24 cellular contexts compared by ENCODE assay signal in the genomic region with DNA sequence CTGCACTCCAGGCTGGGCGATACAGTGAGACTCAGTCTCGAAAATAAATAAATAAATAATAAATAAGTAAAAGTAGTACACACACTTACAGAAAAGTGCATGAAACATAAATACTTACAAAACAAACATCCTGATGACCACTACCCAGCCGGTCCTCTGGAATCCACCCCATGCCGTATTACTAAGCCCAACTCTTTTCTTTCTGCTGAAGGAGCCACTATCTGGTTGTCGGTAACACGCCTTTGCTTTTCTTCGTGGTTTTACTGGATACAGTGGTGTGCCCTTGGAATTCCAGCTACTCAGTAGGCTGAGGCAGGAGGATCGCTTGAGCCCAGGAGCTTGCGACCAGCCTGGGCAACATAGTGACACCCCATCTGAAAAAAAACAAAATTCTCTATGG. TPM values are rescaled to one million over a fixed set of nuclear protein-coding genes. Genes with fewer than 3 reads are reported as not detected.
DNase-seq lines count a peak whose midpoint lies in the region; FAIRE-seq and TF ChIP-seq lines count a peak whose summit lies in the region.
"Had no signal": no experiment of that assay in that cellular context is flagged by ENCODE, and none has a peak within 500 bp of the region (broad histone marks: within the 10 kb centered on the region; RNA-seq: fewer than 3 reads in every experiment).

No MANE protein-coding gene starts in this region.

- H3K36me3 ChIP-seq in astrocyte (ENCODE audit: insufficient read depth, low read length) (no peaks in the 10 kb centered on the region), osteoblast (ENCODE audit: insufficient read depth, low read length) (no peaks in the 10 kb centered on the region)
- H3K36me3 ChIP-seq: BLaER1 treated with 17β-estradiol and CSF1 and Interleukin-3, amounts not matched to agents 10 nM and 100 nM had no signal

- H2AFZ ChIP-seq in astrocyte (ENCODE audit: low read depth, low read length) (no peak overlapping the region), osteoblast (ENCODE audit: low read length) (no peak overlapping the region)

- FAIRE-seq in RCC 7860 (lab: Jason Lieb, UNC) = no peak
- no peak for FAIRE-seq in astrocyte (lab: Jason Lieb, UNC)
- no peak for FAIRE-seq in H54 (lab: Jason Lieb, UNC)
- no peak for FAIRE-seq in HTR-8/SVneo (lab: Jason Lieb, UNC)
- FAIRE-seq: A549, D721Med, G401.6, GM12891 had no signal

- H3K9ac ChIP-seq in astrocyte (ENCODE audit: low read length) = no peak overlapping the region
- H3K9ac ChIP-seq: BLaER1 treated with 17β-estradiol and CSF1 and Interleukin-3, amounts not matched to agents 10 nM and 100 nM had no signal

- no peaks in the 10 kb centered on the region for H4K20me1 ChIP-seq in astrocyte (ENCODE audit: insufficient read depth, low read length)
- H4K20me1 ChIP-seq in osteoblast (ENCODE audit: insufficient read depth, low read length) = no peaks in the 10 kb centered on the region

- no peak overlapping the region for H3K27ac Mint-ChIP-seq in astrocyte (ENCODE audit: unreplicated experiment)
- H3K27ac Mint-ChIP-seq: B cell; CD4-positive, alpha-beta T cell; CD8-positive, alpha-beta T cell had no signal

- H3K79me2 ChIP-seq in astrocyte (ENCODE audit: insufficient read depth, low read length) (no peaks in the 10 kb centered on the region), osteoblast (ENCODE audit: insufficient read depth, low read length) (no peaks in the 10 kb centered on the region)

- H3K36me3 Mint-ChIP-seq in astrocyte (ENCODE audit: low read depth, unreplicated experiment) = no peaks in the 10 kb centered on the region
- H3K36me3 Mint-ChIP-seq: CD8-positive, alpha-beta T cell had no signal

- TF ChIP-seq POLR2A in H54 (IDR thresholded peaks at IDR 0.05; ENCODE audit: low read depth, low read length) = no peak

- H3K4me3 ChIP-seq in astrocyte (ENCODE audit: insufficient read depth, low read depth, low read length) (no peak overlapping the region), osteoblast (ENCODE audit: insufficient read depth, low read length) (no peak overlapping the region)
- H3K4me3 ChIP-seq: A549; BLaER1 treated with 17β-estradiol and CSF1 and Interleukin-3, amounts not matched to agents 10 nM and 100 nM had no signal

- H3K27me3 Mint-ChIP-seq in astrocyte (ENCODE audit: low read depth, unreplicated experiment) = peaks cover 25% of the 10 kb centered on the region

- H3K9me3 Mint-ChIP-seq in astrocyte (ENCODE audit: unreplicated experiment) = peaks cover 2% of the 10 kb centered on the region
- H3K9me3 Mint-ChIP-seq: CD4-positive, alpha-beta T cell; CD8-positive, alpha-beta T cell had no signal

- TF ChIP-seq CTCF in astrocyte (IDR thresholded peaks at IDR 0.05; ENCODE audit: insufficient read depth, low read depth, low read length) (no peak), osteoblast (IDR thresholded peaks at IDR 0.05; ENCODE audit: extremely low read depth, low read depth, low read length) (no peak), GM20000 (IDR thresholded peaks at IDR 0.05; ENCODE audit: extremely low read depth, missing control alignments) (no peak)

- H3K4me3 Mint-ChIP-seq in astrocyte (ENCODE audit: unreplicated experiment) = no peak overlapping the region
- H3K4me3 Mint-ChIP-seq: B cell; CD4-positive, alpha-beta T cell; CD8-positive, alpha-beta T cell had no signal

- DNase-seq in RCC 7860 (ENCODE audit: low spot score) = peak; percentile 16
- peak; percentile 9 for DNase-seq in astrocyte (ENCODE audit: low read depth)
- peak; percentile 71 for DNase-seq in kidney glomerular epithelial cell (lab: John Stamatoyannopoulos, UW)
- DNase-seq in osteoblast (ENCODE audit: insufficient read length, low spot score, missing footprints) = peak; percentile 69
- no peak for DNase-seq in H54 (ENCODE audit: insufficient read length, low spot score)
- DNase-seq in GM20000 (ENCODE audit: low spot score) = no peak
- DNase-seq in effector CD4-positive, alpha-beta T cell = no peak
- no peak for DNase-seq in HTR-8/SVneo (ENCODE audit: insufficient read length, low spot score)
- DNase-seq: AML-193; Caco-2; Calu3; CD4-positive, alpha-beta T cell; CD8-positive, alpha-beta T cell; DMS79 treated with DMSO at 0.1 percent for 48 hours; GF-D8 had no signal

- H3K4me1 ChIP-seq in astrocyte (ENCODE audit: insufficient read depth, low read length) = no peaks in the 10 kb centered on the region
- no peaks in the 10 kb centered on the region for H3K4me1 ChIP-seq in osteoblast (ENCODE audit: insufficient read depth, low read length)
- H3K4me1 ChIP-seq: A549; BLaER1 treated with 17β-estradiol and CSF1 and Interleukin-3, amounts not matched to agents 10 nM and 100 nM; Caco-2 had no signal

- H3K27ac ChIP-seq in astrocyte (ENCODE audit: low read depth, low read length) (no peak overlapping the region), osteoblast (ENCODE audit: low read depth, low read length) (no peak overlapping the region)
- H3K27ac ChIP-seq: 22Rv1; A549; BLaER1 treated with 17β-estradiol and CSF1 and Interleukin-3, amounts not matched to agents 10 nM and 100 nM; C4-2B had no signal

- no peaks in the 10 kb centered on the region for H3K4me1 Mint-ChIP-seq in astrocyte (ENCODE audit: low read depth, unreplicated experiment)
- H3K4me1 Mint-ChIP-seq: B cell had no signal

- H3K4me2 ChIP-seq in astrocyte (ENCODE audit: low read length) (no peak overlapping the region), osteoblast (ENCODE audit: insufficient read depth, low read length) (no peak overlapping the region)
- H3K4me2 ChIP-seq: A549; BLaER1 treated with 17β-estradiol and CSF1 and Interleukin-3, amounts not matched to agents 10 nM and 100 nM had no signal

- H3K27me3 ChIP-seq in astrocyte (ENCODE audit: insufficient read depth, low read length) = peaks cover 15% of the 10 kb centered on the region
- H3K27me3 ChIP-seq in osteoblast (ENCODE audit: insufficient read depth, low read length) = peaks cover 5% of the 10 kb centered on the region

- H3K9me3 ChIP-seq in astrocyte (ENCODE audit: insufficient read depth, low read depth, low read length) = no peaks in the 10 kb centered on the region
- no peaks in the 10 kb centered on the region for H3K9me3 ChIP-seq in osteoblast (ENCODE audit: low read depth, low read length)
- H3K9me3 ChIP-seq: A549, Caco-2 had no signal

RNA-seq across cellular contexts. Expression of a gene that starts 39.4 kb away (rescaled TPM):
- 1.2 and 1.4 TPM in 2 replicates for total RNA-seq in astrocyte
- not detected in 2 replicates for total RNA-seq in osteoblast
- total RNA-seq: A172 had no signal

Comparison
In these comparisons a context has a peak if more than half of its experiments do, and no peak if none do; other contexts are left out.
1. DNase-seq: peak in RCC 7860 (single experiment), astrocyte (single experiment), kidney glomerular epithelial cell (single experiment) and osteoblast (single experiment); none in H54 (single experiment), GM20000 (single experiment), effector CD4-positive, alpha-beta T cell (single experiment) and HTR-8/SVneo (single experiment).